ENCODE assay signal across 9 cellular contexts in the genomic region with DNA sequence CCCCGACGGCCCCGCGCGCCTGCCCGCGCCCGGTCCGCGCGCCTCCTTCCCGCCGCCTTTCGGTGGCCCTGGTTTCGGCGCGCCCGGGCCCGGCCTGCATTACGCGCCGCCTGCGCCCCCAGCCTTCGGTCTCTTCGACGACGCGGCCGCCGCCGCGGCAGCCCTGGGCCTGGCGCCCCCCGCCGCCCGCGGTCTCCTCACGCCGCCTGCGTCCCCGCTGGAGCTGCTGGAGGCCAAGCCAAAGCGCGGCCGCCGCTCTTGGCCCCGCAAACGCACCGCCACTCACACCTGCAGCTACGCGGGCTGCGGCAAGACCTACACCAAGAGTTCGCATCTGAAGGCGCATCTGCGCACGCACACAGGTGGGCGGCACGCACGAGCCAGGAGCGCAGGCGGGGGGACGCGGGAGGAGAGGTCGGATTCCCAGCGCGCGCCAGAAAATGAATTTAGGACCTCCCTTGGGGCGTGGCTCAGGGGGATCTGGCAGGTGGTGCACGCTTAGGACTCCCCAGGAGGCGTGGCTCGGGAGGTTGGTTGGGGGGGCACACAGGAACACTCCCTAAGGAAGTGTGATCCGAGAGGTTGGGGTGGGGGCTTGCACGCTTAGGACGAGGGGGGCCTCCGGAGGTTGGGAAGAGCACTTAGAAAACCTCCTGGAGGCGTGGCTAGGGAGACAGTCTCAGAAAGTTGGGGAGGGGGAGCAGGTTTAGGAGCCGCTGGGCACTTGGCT. TPM values are rescaled to one million over a fixed set of nuclear protein-coding genes. Genes with fewer than 3 reads are reported as not detected.
DNase-seq lines count a peak whose midpoint lies in the region; ATAC-seq and TF ChIP-seq lines count a peak whose summit lies in the region.
"Had no signal": no experiment of that assay in that cellular context is flagged by ENCODE, and none has a peak within 500 bp of the region (broad histone marks: within the 10 kb centered on the region; RNA-seq: fewer than 3 reads in every experiment).

No MANE protein-coding gene starts in this region.

- H3K9me3 Mint-ChIP-seq in CD8-positive, alpha-beta T cell, result no peaks in the 10 kb centered on the region

- POLR2A ChIA-PET in CD8-positive, alpha-beta T cell (lab: Charles Lee), result interaction anchor here (0.9 to 28.6 kb wide), 9 partner anchors 10 to 108 kb away, joined by 4 to 2627 read pairs (median 20); no protein-coding TSS in a partner anchor

- WGBS in sigmoid colon, 2 donors, result 3 to 4% methylated on average over 76 of the region's 76 CpGs

- no peak for TF ChIP-seq CTCF in CD8-positive, alpha-beta T cell (IDR thresholded peaks at IDR 0.05)
- no peak for TF ChIP-seq CTCF in sigmoid colon (IDR thresholded peaks at IDR 0.05)

- H3K27me3 Mint-ChIP-seq in CD8-positive, alpha-beta T cell (ENCODE audit: low read depth), result no peaks in the 10 kb centered on the region

- H3K4me3 ChIP-seq in CD8-positive, alpha-beta T cell (ENCODE audit: low read depth, low read length), result peak overlapping the region; percentile 87
- peak overlapping the region; percentile 58 to 92 (median 75) for H3K4me3 ChIP-seq in sigmoid colon

- H3K27me3 ChIP-seq in CD8-positive, alpha-beta T cell (ENCODE audit: insufficient read depth, low read length), result no peaks in the 10 kb centered on the region
- no peaks in the 10 kb centered on the region for H3K27me3 ChIP-seq in sigmoid colon

- H3K36me3 ChIP-seq in CD8-positive, alpha-beta T cell (ENCODE audit: insufficient read depth, low read length), result peaks cover 36% of the 10 kb centered on the region
- peaks cover 4 to 25% (median 9%) of the 10 kb centered on the region in 4 donors for H3K36me3 ChIP-seq in sigmoid colon

- ATAC-seq in CD8-positive, alpha-beta T cell, result no peak
- ATAC-seq in left cardiac atrium (no peak), HG03469 (IDR thresholded peaks at IDR 0.05; ENCODE audit: unreplicated experiment) (no peak)

- in situ Hi-C loops in ACHN (cut with HindIII; ENCODE audit: low pct_ligation_motif_present, low pct_unique_long_range_greater_than_20kb, low sequenced_read_pairs), result no loop called here

- intact Hi-C loops in CD8-positive, alpha-beta T cell (cut with DNase I, micrococcal nuclease), result loop anchor here in 1 of 2 experiments (2.0 kb wide), 1 partner anchor 215 kb away; a partner anchor contains a TSS
- intact Hi-C loops in left cardiac atrium (cut with DNase I) (loop anchor here (5.0 kb wide), 2 partner anchors 56 to 79 kb away; no protein-coding TSS in a partner anchor), sigmoid colon (cut with DNase I) (loop anchor here (2.0 to 5.0 kb wide), 3 partner anchors 33 to 79 kb away; no protein-coding TSS in a partner anchor)

- H3K9me3 ChIP-seq in CD8-positive, alpha-beta T cell (ENCODE audit: low read length), result no peaks in the 10 kb centered on the region
- no peaks in the 10 kb centered on the region for H3K9me3 ChIP-seq in sigmoid colon

- TF ChIP-seq EP300 in sigmoid colon (IDR thresholded peaks at IDR 0.05), result no peak

- peaks cover 43% of the 10 kb centered on the region for H3K4me1 Mint-ChIP-seq in CD8-positive, alpha-beta T cell (ENCODE audit: low read depth)

- H3K4me3 Mint-ChIP-seq in CD8-positive, alpha-beta T cell, result peak overlapping the region; percentile 98

- CTCF ChIA-PET in CD8-positive, alpha-beta T cell (lab: Charles Lee), result interaction anchor here (1.7 to 10.9 kb wide), 2 partner anchors 46 to 56 kb away, joined by 6 to 200 read pairs; no protein-coding TSS in a partner anchor

- no peak for TF ChIP-seq POLR2A in sigmoid colon (IDR thresholded peaks at IDR 0.05)

- peaks cover 41% of the 10 kb centered on the region for H3K36me3 Mint-ChIP-seq in CD8-positive, alpha-beta T cell

- peaks cover 43% of the 10 kb centered on the region for H3K4me1 ChIP-seq in CD8-positive, alpha-beta T cell (ENCODE audit: insufficient read depth, low read length)
- H3K4me1 ChIP-seq in sigmoid colon, result peaks cover 0 to 42% (median 35%) of the 10 kb centered on the region in 4 donors

- peak in 6 of 7 experiments; percentile 49 to 80 (median 63) for DNase-seq in CD8-positive, alpha-beta T cell
- DNase-seq in NCI-H1092 treated with DMSO at 0.1 percent for 48 hours (lab: John Stamatoyannopoulos, UW), result peak; percentile 41
- DNase-seq in activated effector memory CD4-positive, alpha-beta T cell treated with anti-CD3 and anti-CD28 coated beads, Interleukin-2, amount 50 U/mL, for 16 hours, result peak; percentile 84
- peak; percentile 63 for DNase-seq in left cardiac atrium
- peak; percentile 84 for DNase-seq in sigmoid colon
- no peak for DNase-seq in ACHN
- no peak for DNase-seq in AML-193 (lab: John Stamatoyannopoulos, UW)

- peak overlapping the region; percentile 99 for H3K27ac ChIP-seq in CD8-positive, alpha-beta T cell (ENCODE audit: low read depth, low read length)
- H3K27ac ChIP-seq in sigmoid colon, result peak overlapping the region; percentile 94 to 97 (median 97)

- H3K27ac Mint-ChIP-seq in CD8-positive, alpha-beta T cell, result peak overlapping the region; percentile 96

RNA-seq across cellular contexts. Expression of a gene that starts 1.2 kb away (rescaled TPM):
- total RNA-seq in CD8-positive, alpha-beta T cell, result 100 to 1,000 TPM; 817 to 847 TPM
- total RNA-seq in left cardiac atrium (10 to 100 TPM; 66.4 to 77.5 TPM), sigmoid colon (10 to 100 TPM; 17.1 to 49.3 (median 28.3) TPM)
- polyA plus RNA-seq in sigmoid colon, result 10 to 100 TPM in 1 of 3 donors, 1 to 10 TPM in 2; 2.8 to 25.9 (median 3.6) TPM
- polyA plus RNA-seq: keratinocyte had no signal

Comparison
In these comparisons a context has a peak if more than half of its experiments do, and no peak if none do; other contexts are left out.
1. DNase-seq: peak in CD8-positive, alpha-beta T cell (6 of 7), NCI-H1092 treated with DMSO at 0.1 percent for 48 hours (single experiment), activated effector memory CD4-positive, alpha-beta T cell treated with anti-CD3 and anti-CD28 coated beads, Interleukin-2, amount 50 U/mL, for 16 hours (single experiment), left cardiac atrium (single experiment) and sigmoid colon (single experiment); none in ACHN (single experiment) and AML-193 (0 of 2).
2. RNA of a gene that starts 1.2 kb away (total RNA-seq): 817 to 847 TPM in CD8-positive, alpha-beta T cell; 66.4 to 77.5 TPM in left cardiac atrium and 17.1 to 49.3 TPM in sigmoid colon; every median in the first group is over 10 times any median in the second.